In genomic region chr15:31435256-31435781, GRCh38 we compare ENCODE assay signal across 9 cellular contexts.
A peak's percentile ranks its signal among the peaks of the same experiment; 100 is the strongest.
DNase-seq lines count a peak whose midpoint lies in the region; ATAC-seq and TF ChIP-seq lines count a peak whose summit lies in the region.
"Had no signal": no experiment of that assay in that cellular context is flagged by ENCODE, and none has a peak within 500 bp of the region (broad histone marks: within the 10 kb centered on the region; RNA-seq: fewer than 3 reads in every experiment).

No MANE protein-coding gene starts in this region.

- peaks cover 24 to 27% (median 26%) of the 10 kb centered on the region in 4 donors for H3K4me1 ChIP-seq in esophagus muscularis mucosa

- peak; percentile 59 for ATAC-seq in HG03196 (IDR thresholded peaks at IDR 0.05; ENCODE audit: unreplicated experiment)
- peak; percentile 73 to 78 for ATAC-seq in naive thymus-derived CD8-positive, alpha-beta T cell
- ATAC-seq in stimulated activated memory B cell treated with anti-CD40 and anti-IgM and Interleukin-4, amounts not matched to agents 10 μg/mL and 1 μg/mL and 100 μg/mL, for 72 hours, result peak; percentile 87

- peak; percentile 72 to 83 for DNase-seq in AML-193 (lab: John Stamatoyannopoulos, UW)
- DNase-seq in NOMO-1 treated with dmso at 0.1 percent for 144 hours (lab: John Stamatoyannopoulos, UW; ENCODE audit: unreplicated experiment), result peak; percentile 85
- DNase-seq in activated T-cell treated with anti-CD3 and anti-CD28 coated beads for 4 hours, result peak; percentile 75
- DNase-seq in esophagus muscularis mucosa (ENCODE audit: extremely low spot score), result peak; percentile 94
- peak; percentile 49 to 94 (median 86) for DNase-seq in naive thymus-derived CD8-positive, alpha-beta T cell

- H3K4me3 Mint-ChIP-seq in naive thymus-derived CD8-positive, alpha-beta T cell, result peak overlapping the region; percentile 77 to 91 (median 84)
- H3K4me3 Mint-ChIP-seq in stimulated activated memory B cell treated with anti-CD40 and anti-IgM and Interleukin-4, amounts not matched to agents 10 μg/mL and 1 μg/mL and 100 μg/mL, for 72 hours, result peak overlapping the region; percentile 70

- H3K27ac ChIP-seq in esophagus muscularis mucosa (replicated peaks in 1 of 4), result peak overlapping the region; percentile 58 to 71 (median 68)
- H3K27ac ChIP-seq: PC-9 had no signal

- H3K36me3 ChIP-seq in esophagus muscularis mucosa, result no peaks in the 10 kb centered on the region

- H3K9me3 ChIP-seq in esophagus muscularis mucosa, result no peaks in the 10 kb centered on the region

- 21% methylated on average over 10 of the region's 14 CpGs for WGBS in esophagus muscularis mucosa

- POLR2A ChIA-PET in naive thymus-derived CD8-positive, alpha-beta T cell (lab: Charles Lee), result interaction anchor here (0.6 to 11.2 kb wide), 35 partner anchors 8 to 230 kb away, joined by 3 to 181 read pairs (median 10); partner anchors contain the start of gene KLF13

- H3K4me3 ChIP-seq in esophagus muscularis mucosa, result peak overlapping the region; percentile 19 to 28 (median 24)
- H3K4me3 ChIP-seq: PC-9 had no signal

- H3K36me3 Mint-ChIP-seq in naive thymus-derived CD8-positive, alpha-beta T cell, result no peaks in the 10 kb centered on the region
- no peaks in the 10 kb centered on the region for H3K36me3 Mint-ChIP-seq in stimulated activated memory B cell treated with anti-CD40 and anti-IgM and Interleukin-4, amounts not matched to agents 10 μg/mL and 1 μg/mL and 100 μg/mL, for 72 hours

- H3K4me1 Mint-ChIP-seq in naive thymus-derived CD8-positive, alpha-beta T cell, result peaks cover 44 to 89% (median 78%) of the 10 kb centered on the region in 4 donors
- peaks cover 76% of the 10 kb centered on the region for H3K4me1 Mint-ChIP-seq in stimulated activated memory B cell treated with anti-CD40 and anti-IgM and Interleukin-4, amounts not matched to agents 10 μg/mL and 1 μg/mL and 100 μg/mL, for 72 hours

- H3K27me3 Mint-ChIP-seq in naive thymus-derived CD8-positive, alpha-beta T cell, result no peaks in the 10 kb centered on the region
- no peaks in the 10 kb centered on the region for H3K27me3 Mint-ChIP-seq in stimulated activated memory B cell treated with anti-CD40 and anti-IgM and Interleukin-4, amounts not matched to agents 10 μg/mL and 1 μg/mL and 100 μg/mL, for 72 hours

- TF ChIP-seq POLR2A in GM18951 (IDR thresholded peaks at IDR 0.05; ENCODE audit: extremely low read depth, insufficient read depth, insufficient read length) (peak; percentile 49), esophagus muscularis mucosa (IDR thresholded peaks at IDR 0.05; ENCODE audit: low read depth) (no peak)

- H3K27me3 ChIP-seq in esophagus muscularis mucosa, result no peaks in the 10 kb centered on the region

- H3K9me3 Mint-ChIP-seq in naive thymus-derived CD8-positive, alpha-beta T cell, result no peaks in the 10 kb centered on the region
- no peaks in the 10 kb centered on the region for H3K9me3 Mint-ChIP-seq in stimulated activated memory B cell treated with anti-CD40 and anti-IgM and Interleukin-4, amounts not matched to agents 10 μg/mL and 1 μg/mL and 100 μg/mL, for 72 hours

- intact Hi-C loops in esophagus muscularis mucosa (cut with DNase I), result loop anchor here (5.0 kb wide), 5 partner anchors 52 to 233 kb away; partner anchors contain the start of gene KLF13

- TF ChIP-seq CTCF in esophagus muscularis mucosa (IDR thresholded peaks at IDR 0.05), result peak; percentile 62 to 78 (median 73)

- in situ Hi-C loops in GM18951 (cut with MboI; ENCODE audit: low sequenced_read_pairs, unreplicated experiment), result loop anchor here (25.0 kb wide), 1 partner anchor 223 kb away; no protein-coding TSS in a partner anchor

- TF ChIP-seq EP300 in esophagus muscularis mucosa (IDR thresholded peaks at IDR 0.05), result no peak

- peak overlapping the region; percentile 93 to 100 (median 100) for H3K27ac Mint-ChIP-seq in naive thymus-derived CD8-positive, alpha-beta T cell
- peak overlapping the region; percentile 99 for H3K27ac Mint-ChIP-seq in stimulated activated memory B cell treated with anti-CD40 and anti-IgM and Interleukin-4, amounts not matched to agents 10 μg/mL and 1 μg/mL and 100 μg/mL, for 72 hours

Comparison
In these comparisons a context has a peak if more than half of its experiments do, and no peak if none do; other contexts are left out.
1. Peak in every context shown above with its lines: DNase-seq, ATAC-seq, H3K4me3 ChIP-seq and H3K27ac ChIP-seq.